18 cellular contexts compared by ENCODE assay signal in genomic region chr22:33302549-33302948, GRCh38.
DNase-seq lines count a peak whose midpoint lies in the region; ATAC-seq and TF ChIP-seq lines count a peak whose summit lies in the region.
"Had no signal": no experiment of that assay in that cellular context is flagged by ENCODE, and none has a peak within 500 bp of the region (broad histone marks: within the 10 kb centered on the region; RNA-seq: fewer than 3 reads in every experiment).

No MANE protein-coding gene starts in this region.

- TF ChIP-seq CTCF in WTC11 (IDR thresholded peaks at IDR 0.05) (no peak), liver (IDR thresholded peaks at IDR 0.05; ENCODE audit: low read depth, low read length, missing input control) (no peak), suprapubic skin (IDR thresholded peaks at IDR 0.05) (no peak), nephron progenitor cell (IDR thresholded peaks at IDR 0.05) (no peak)

- no peaks in the 10 kb centered on the region for H3K27me3 ChIP-seq in liver (ENCODE audit: control insufficient read depth in 4 of 4, insufficient read depth in 4 of 4, low read length in 3 of 4)
- no peaks in the 10 kb centered on the region for H3K27me3 ChIP-seq in suprapubic skin
- H3K27me3 ChIP-seq: brain microvascular endothelial cell, foreskin keratinocyte, SJCRH30, transverse colon had no signal

- H3K4me1 ChIP-seq in liver (ENCODE audit: control insufficient read depth in 4 of 4, insufficient read depth in 4 of 4, low read length in 3 of 4) (peaks cover 2 to 26% (median 17%) of the 10 kb centered on the region in 4 donors), suprapubic skin (peaks cover 4% of the 10 kb centered on the region)
- H3K4me1 ChIP-seq: foreskin keratinocyte, SJCRH30, transverse colon had no signal

- H3K27me3 Mint-ChIP-seq in WTC11 (ENCODE audit: low read depth) (no peaks in the 10 kb centered on the region), nephron progenitor cell (ENCODE audit: low read depth, poor library complexity) (peaks cover 5% of the 10 kb centered on the region)
- H3K27me3 Mint-ChIP-seq in activated T-helper 17 cell treated with anti-CD3 and anti-CD28 coated beads, Interleukin-2, amount 50 U/mL, for 72 hours: no peaks in the 10 kb centered on the region
- H3K27me3 Mint-ChIP-seq: activated naive CD8-positive, alpha-beta T cell treated with anti-CD3 and anti-CD28 coated beads, Interleukin-2, amount 10 ng/mL, durations not matched to agents 7 days and 5 days had no signal

- DNase-seq in DMS53 (lab: John Stamatoyannopoulos, UW) (peak; percentile 50), DMS53 treated with DMSO at 0.1 percent for 48 hours (lab: John Stamatoyannopoulos, UW; ENCODE audit: unreplicated experiment) (no peak), WTC11 (ENCODE audit: low spot score) (no peak), suprapubic skin (ENCODE audit: low spot score in 2 of 2) (no peak), NCI-H1417 (lab: John Stamatoyannopoulos, UW) (no peak), nephron progenitor cell (no peak)
- DNase-seq: HCEC 1CT had no signal

- H3K9ac ChIP-seq in liver (ENCODE audit: low read depth in 1 of 2, low read length in 2 of 2): peak overlapping the region; percentile 51 to 52

- no peak for TF ChIP-seq RAD21 in liver (IDR thresholded peaks at IDR 0.05)

- no peak; the same call in 1 of the 2 replicates for ATAC-seq in WTC11
- no peak for ATAC-seq in activated T-helper 17 cell treated with anti-CD3 and anti-CD28 coated beads, Interleukin-2, amount 50 U/mL, for 72 hours (replicated peaks)
- ATAC-seq: activated CD4-positive, CD25-positive, alpha-beta regulatory T cell treated with anti-CD3 and anti-CD28 coated beads, Interleukin-2, amount 50 U/mL, for 24 hours had no signal

- no peaks in the 10 kb centered on the region for H3K9me3 Mint-ChIP-seq in WTC11
- H3K9me3 Mint-ChIP-seq in nephron progenitor cell: no peaks in the 10 kb centered on the region
- no peaks in the 10 kb centered on the region for H3K9me3 Mint-ChIP-seq in activated T-helper 17 cell treated with anti-CD3 and anti-CD28 coated beads, Interleukin-2, amount 50 U/mL, for 72 hours
- H3K9me3 Mint-ChIP-seq: activated naive CD8-positive, alpha-beta T cell treated with anti-CD3 and anti-CD28 coated beads, Interleukin-2, amount 10 ng/mL, durations not matched to agents 7 days and 5 days; activated T-helper 1 cell treated with anti-CD3 and anti-CD28 coated beads, Interleukin-12 subunit alpha, Interleukin-12 subunit beta, Interleukin-2, Interleukin-4 antibody, amounts not matched to agents 30 ng/mL and 10 ng/mL and 1 ng/mL, durations not matched to agents 14 hours and 24 hours and 36 hours; T-helper 2 cell treated with Interferon-gamma antibody and Interleukin-4, amounts not matched to agents 5 μg/mL and 100 μg/mL, for 36 hours had no signal

- TF ChIP-seq EP300 in suprapubic skin (IDR thresholded peaks at IDR 0.05): no peak

- peaks cover 3% of the 10 kb centered on the region; the same call in 1 of the 2 replicates for H3K36me3 Mint-ChIP-seq in WTC11
- H3K36me3 Mint-ChIP-seq in nephron progenitor cell (ENCODE audit: low read depth): peaks cover 10% of the 10 kb centered on the region
- H3K36me3 Mint-ChIP-seq in activated T-helper 17 cell treated with anti-CD3 and anti-CD28 coated beads, Interleukin-2, amount 50 U/mL, for 72 hours (ENCODE audit: low read depth): no peaks in the 10 kb centered on the region
- H3K36me3 Mint-ChIP-seq: activated naive CD8-positive, alpha-beta T cell treated with anti-CD3 and anti-CD28 coated beads, Interleukin-2, amount 10 ng/mL, durations not matched to agents 7 days and 5 days had no signal

- H3K4me1 Mint-ChIP-seq in WTC11 (peaks cover 4% of the 10 kb centered on the region), nephron progenitor cell (peaks cover 52% of the 10 kb centered on the region)
- H3K4me1 Mint-ChIP-seq in activated T-helper 17 cell treated with anti-CD3 and anti-CD28 coated beads, Interleukin-2, amount 50 U/mL, for 72 hours: no peaks in the 10 kb centered on the region
- H3K4me1 Mint-ChIP-seq: activated naive CD8-positive, alpha-beta T cell treated with anti-CD3 and anti-CD28 coated beads, Interleukin-2, amount 10 ng/mL, durations not matched to agents 7 days and 5 days had no signal

- POLR2A ChIA-PET in WTC11 (lab: Charles Lee): no interaction called here

- WGBS in liver: 39% methylated on average over 11 of the region's 11 CpGs
- 64% methylated on average over 11 of the region's 11 CpGs for WGBS in suprapubic skin

- H3K27ac ChIP-seq in liver (ENCODE audit: low read depth in 1 of 2, low read length in 2 of 2) (peak overlapping the region; percentile 42 to 70), suprapubic skin (no peak overlapping the region)
- H3K27ac ChIP-seq: brain microvascular endothelial cell, foreskin keratinocyte, SJCRH30, transverse colon had no signal

- peak overlapping the region; percentile 42 to 74 (median 45) for H3K4me3 ChIP-seq in liver (ENCODE audit: low read depth in 1 of 3, low read length in 3 of 3)
- peak overlapping the region; percentile 18 for H3K4me3 ChIP-seq in suprapubic skin
- H3K4me3 ChIP-seq: mucosa of descending colon, SJCRH30, transverse colon had no signal

- CTCF ChIA-PET in WTC11 (lab: Charles Lee): interaction anchor here (0.6 to 2.5 kb wide), 15 partner anchors 12 to 659 kb away, joined by 3 to 15 read pairs (median 4); no protein-coding TSS in a partner anchor

- peak overlapping the region; percentile 8; the same call in 1 of the 2 replicates for H3K27ac Mint-ChIP-seq in WTC11
- H3K27ac Mint-ChIP-seq in nephron progenitor cell: no peak overlapping the region
- H3K27ac Mint-ChIP-seq in activated T-helper 17 cell treated with anti-CD3 and anti-CD28 coated beads, Interleukin-2, amount 50 U/mL, for 72 hours: no peak overlapping the region
- H3K27ac Mint-ChIP-seq: activated naive CD8-positive, alpha-beta T cell treated with anti-CD3 and anti-CD28 coated beads, Interleukin-2, amount 10 ng/mL, durations not matched to agents 7 days and 5 days; activated T-helper 1 cell treated with anti-CD3 and anti-CD28 coated beads, Interleukin-12 subunit alpha, Interleukin-12 subunit beta, Interleukin-2, Interleukin-4 antibody, amounts not matched to agents 30 ng/mL and 10 ng/mL and 1 ng/mL, durations not matched to agents 14 hours and 24 hours and 36 hours; T-helper 2 cell treated with Interferon-gamma antibody and Interleukin-4, amounts not matched to agents 5 μg/mL and 100 μg/mL, for 36 hours had no signal

- TF ChIP-seq POLR2A in suprapubic skin (IDR thresholded peaks at IDR 0.05): no peak

- H3K36me3 ChIP-seq in liver (ENCODE audit: control insufficient read depth in 4 of 4, insufficient read depth in 3 of 4, low read depth in 1 of 4, low read length in 3 of 4): peaks cover 0 to 2% (median 0%) of the 10 kb centered on the region in 4 donors
- H3K36me3 ChIP-seq in suprapubic skin: peaks cover 6% of the 10 kb centered on the region
- H3K36me3 ChIP-seq: brain microvascular endothelial cell, SJCRH30, transverse colon had no signal

- H3K9me3 ChIP-seq in liver (ENCODE audit: control insufficient read depth in 4 of 4, low read length in 3 of 4): no peaks in the 10 kb centered on the region
- no peaks in the 10 kb centered on the region for H3K9me3 ChIP-seq in suprapubic skin
- H3K9me3 ChIP-seq: mucosa of descending colon, SJCRH30, transverse colon had no signal

- H3K4me3 Mint-ChIP-seq in WTC11: no peak overlapping the region
- H3K4me3 Mint-ChIP-seq in nephron progenitor cell: no peak overlapping the region
- no peak overlapping the region for H3K4me3 Mint-ChIP-seq in activated T-helper 17 cell treated with anti-CD3 and anti-CD28 coated beads, Interleukin-2, amount 50 U/mL, for 72 hours
- H3K4me3 Mint-ChIP-seq: activated naive CD8-positive, alpha-beta T cell treated with anti-CD3 and anti-CD28 coated beads, Interleukin-2, amount 10 ng/mL, durations not matched to agents 7 days and 5 days; activated T-helper 1 cell treated with anti-CD3 and anti-CD28 coated beads, Interleukin-12 subunit alpha, Interleukin-12 subunit beta, Interleukin-2, Interleukin-4 antibody, amounts not matched to agents 30 ng/mL and 10 ng/mL and 1 ng/mL, durations not matched to agents 14 hours and 24 hours and 36 hours; T-helper 2 cell treated with Interferon-gamma antibody and Interleukin-4, amounts not matched to agents 5 μg/mL and 100 μg/mL, for 36 hours had no signal

TF ChIP-seq in WTC11, 78 proteins besides CTCF, POLR2A, EP300 and RAD21 (continues in another document):
- TF ChIP-seq PRRX2 (CRISPR knock-in tag; IDR thresholded peaks at IDR 0.05): no peak
- no peak for TF ChIP-seq HMGXB4 (CRISPR knock-in tag; IDR thresholded peaks at IDR 0.05)
- TF ChIP-seq ZNF138 (CRISPR knock-in tag; conservative IDR thresholded peaks at IDR 0.05): no peak

TF ChIP-seq in liver, 16 proteins besides CTCF, POLR2A, EP300 and RAD21:
- TF ChIP-seq JUND (IDR thresholded peaks at IDR 0.05) (no peak), SP1 (IDR thresholded peaks at IDR 0.05) (no peak), EGR1 (IDR thresholded peaks at IDR 0.05; ENCODE audit: low read depth in 2 of 2) (no peak), HNF4G (IDR thresholded peaks at IDR 0.05) (no peak), FOXA1 (IDR thresholded peaks at IDR 0.05) (no peak), NR2F2 (IDR thresholded peaks at IDR 0.05) (no peak), TAF1 (conservative IDR thresholded peaks at IDR 0.05) (no peak), RXRA (IDR thresholded peaks at IDR 0.05) (no peak)
- TF ChIP-seq, protein P1, sequence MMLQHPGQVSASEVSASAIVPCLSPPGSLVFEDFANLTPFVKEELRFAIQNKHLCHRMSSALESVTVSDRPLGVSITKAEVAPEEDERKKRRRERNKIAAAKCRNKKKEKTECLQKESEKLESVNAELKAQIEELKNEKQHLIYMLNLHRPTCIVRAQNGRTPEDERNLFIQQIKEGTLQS (IDR thresholded peaks at IDR 0.05): no peak
